8 cellular contexts compared by ENCODE assay signal in the genomic region with DNA sequence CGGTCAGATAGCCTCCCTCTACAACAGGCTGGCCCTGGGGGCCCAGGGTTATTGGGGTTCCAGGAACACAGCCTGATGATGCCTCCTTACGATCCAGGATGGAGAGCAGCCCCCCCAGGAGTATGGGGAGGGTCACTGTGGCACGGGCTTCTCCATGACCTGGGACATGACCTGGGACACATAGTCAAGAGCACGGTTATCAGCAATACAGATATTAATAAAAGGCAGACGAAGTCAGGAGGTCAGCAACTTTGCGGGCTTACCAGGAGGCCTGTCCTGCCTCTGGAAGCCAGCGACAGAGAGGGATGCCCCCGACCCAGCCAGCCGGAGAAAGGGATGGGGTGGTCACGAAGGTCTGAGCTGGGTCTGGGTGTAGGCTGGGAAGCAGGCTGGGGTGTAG. TPM values are rescaled to one million over a fixed set of nuclear protein-coding genes. Genes with fewer than 3 reads are reported as not detected.
DNase-seq lines count a peak whose midpoint lies in the region; ATAC-seq and TF ChIP-seq lines count a peak whose summit lies in the region.
"Had no signal": no experiment of that assay in that cellular context is flagged by ENCODE, and none has a peak within 500 bp of the region (broad histone marks: within the 10 kb centered on the region; RNA-seq: fewer than 3 reads in every experiment).

No MANE protein-coding gene starts in this region.

- CTCF ChIA-PET in activated CD8-positive, alpha-beta T cell treated with anti-CD3 and anti-CD28 coated beads for 36 hours (lab: Charles Lee) = interaction anchor here (0.8 to 4.0 kb wide), 4 partner anchors 8 to 181 kb away, joined by 3 to 18 read pairs (median 4); a partner anchor contains a TSS

- POLR2A ChIA-PET in activated CD8-positive, alpha-beta T cell treated with anti-CD3 and anti-CD28 coated beads for 36 hours (lab: Charles Lee) = interaction anchor here (1.0 to 1.9 kb wide), 4 partner anchors 10 to 130 kb away, joined by 3 to 5 read pairs (median 3); a partner anchor contains a TSS

- H3K9me3 Mint-ChIP-seq in activated CD8-positive, alpha-beta T cell treated with anti-CD3 and anti-CD28 coated beads for 36 hours = no peaks in the 10 kb centered on the region

- peak overlapping the region; percentile 81 for H3K27ac ChIP-seq in substantia nigra (ENCODE audit: low read depth, low read length, poor library complexity, severe bottlenecking)

- no peaks in the 10 kb centered on the region for H3K27me3 Mint-ChIP-seq in activated CD8-positive, alpha-beta T cell treated with anti-CD3 and anti-CD28 coated beads for 36 hours

- H3K9me3 ChIP-seq in iPS-18c (ENCODE audit: control insufficient read depth, insufficient read depth, low read length) = peaks cover 3% of the 10 kb centered on the region

- peak overlapping the region; percentile 99 for H3K27ac Mint-ChIP-seq in activated CD8-positive, alpha-beta T cell treated with anti-CD3 and anti-CD28 coated beads for 36 hours

- peak overlapping the region; percentile 98 for H3K4me3 Mint-ChIP-seq in activated CD8-positive, alpha-beta T cell treated with anti-CD3 and anti-CD28 coated beads for 36 hours

- DNase-seq in activated CD8-positive, alpha-beta T cell treated with anti-CD3 and anti-CD28 coated beads for 36 hours = no peak
- no peak for DNase-seq in substantia nigra (lab: John Stamatoyannopoulos, UW)
- DNase-seq in globus pallidus (ENCODE audit: low spot score) = no peak
- no peak for DNase-seq in GOT3 (lab: John Stamatoyannopoulos, UW)

- peak overlapping the region; percentile 79 for H3K4me3 ChIP-seq in iPS-18c (ENCODE audit: insufficient read depth, low read depth, low read length)

- ATAC-seq in HG02840 (IDR thresholded peaks at IDR 0.05; ENCODE audit: low FRiP score, unreplicated experiment) = peak; percentile 15
- no peak for ATAC-seq in activated CD8-positive, alpha-beta T cell treated with anti-CD3 and anti-CD28 coated beads for 36 hours
- ATAC-seq in HG02642 (IDR thresholded peaks at IDR 0.05; ENCODE audit: poor library complexity, unreplicated experiment) = no peak

- intact Hi-C loops in activated CD8-positive, alpha-beta T cell treated with anti-CD3 and anti-CD28 coated beads for 36 hours (cut with micrococcal nuclease) = no loop called here

- H3K36me3 Mint-ChIP-seq in activated CD8-positive, alpha-beta T cell treated with anti-CD3 and anti-CD28 coated beads for 36 hours (ENCODE audit: low read depth) = peaks cover 54% of the 10 kb centered on the region

- peaks cover 12% of the 10 kb centered on the region for H3K4me1 Mint-ChIP-seq in activated CD8-positive, alpha-beta T cell treated with anti-CD3 and anti-CD28 coated beads for 36 hours (ENCODE audit: low read depth)

- no peak for TF ChIP-seq CTCF in activated CD8-positive, alpha-beta T cell treated with anti-CD3 and anti-CD28 coated beads for 36 hours (IDR thresholded peaks at IDR 0.05)

RNA-seq across cellular contexts. Expression of a gene that starts 0.8 kb away (rescaled TPM):
- total RNA-seq in activated CD8-positive, alpha-beta T cell treated with anti-CD3 and anti-CD28 coated beads for 36 hours = 10 to 100 TPM; 46.6 to 48.4 TPM

RNA-seq across cellular contexts. Expression of a gene that starts 7.4 kb away (rescaled TPM):
- 100 to 1,000 TPM; 132 to 144 TPM for total RNA-seq in activated CD8-positive, alpha-beta T cell treated with anti-CD3 and anti-CD28 coated beads for 36 hours

RNA-seq across cellular contexts. Expression of a gene that starts 15.1 kb away (rescaled TPM):
- total RNA-seq in activated CD8-positive, alpha-beta T cell treated with anti-CD3 and anti-CD28 coated beads for 36 hours = not detected
- total RNA-seq: RPMI7951 had no signal

RNA-seq across cellular contexts. Expression of a gene that starts 50.6 kb away (rescaled TPM):
- total RNA-seq in activated CD8-positive, alpha-beta T cell treated with anti-CD3 and anti-CD28 coated beads for 36 hours = not detected
